In the genomic region with DNA sequence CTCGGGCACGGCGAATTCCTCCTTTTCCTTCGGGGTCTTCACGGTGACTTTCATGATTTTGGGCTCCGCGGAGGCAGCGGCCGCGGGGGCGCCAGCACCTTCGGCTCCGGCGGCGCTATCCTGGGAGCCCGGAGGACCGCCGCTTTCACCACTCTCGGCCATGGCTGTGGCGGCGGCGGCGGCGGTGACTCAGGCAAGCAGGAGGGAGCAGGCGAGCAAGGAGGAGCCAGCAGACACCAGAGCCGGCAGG, we compare ENCODE assay signal across 8 cellular contexts. TPM values are rescaled to one million over a fixed set of nuclear protein-coding genes. Genes with fewer than 3 reads are reported as not detected.
DNase-seq lines count a peak whose midpoint lies in the region; ATAC-seq, FAIRE-seq and TF ChIP-seq lines count a peak whose summit lies in the region.

No MANE protein-coding gene starts in this region.

- H3K9me3 ChIP-seq in Panc1 (ENCODE audit: control insufficient read depth, insufficient read depth, low read depth, low read length), result no peaks in the 10 kb centered on the region
- H3K9me3 ChIP-seq in HepG2 (ENCODE audit: low read length), result no peaks in the 10 kb centered on the region

- WGBS in HepG2 (ENCODE audit: low lambda C conversion rate), result 0% methylated on average over 8 of the region's 26 CpGs

- H3K4me3 ChIP-seq in Panc1 (ENCODE audit: low read depth in 2 of 2, low read length in 2 of 2) (peak overlapping the region; percentile 85 to 92), brain microvascular endothelial cell (ENCODE audit: low read depth, low read length) (peak overlapping the region; percentile 86), HepG2 (replicated peaks in 1 of 3; ENCODE audit: insufficient read depth in 1 of 3, low read depth in 2 of 3, low read length in 3 of 3) (peak overlapping the region; percentile 82 to 99 (median 94))

- TF ChIP-seq POLR2A in HepG2 (IDR thresholded peaks at IDR 0.05; ENCODE audit: insufficient read depth in 1 of 2, low read depth in 2 of 2, low read length in 2 of 2), result no peak

- H3K4me1 Mint-ChIP-seq in stimulated activated effector memory CD8-positive, alpha-beta T cell treated with anti-CD3 and anti-CD28 coated beads, Interleukin-12 subunit alpha, Interleukin-12 subunit beta, amount 100 ng/mL, for 72 hours, result peaks cover 41% of the 10 kb centered on the region

- H3K36me3 ChIP-seq in Panc1 (ENCODE audit: control insufficient read depth, insufficient read depth, low read length) (no peaks in the 10 kb centered on the region; the same call in 1 of the 2 replicates), brain microvascular endothelial cell (replicated peaks) (no peaks in the 10 kb centered on the region), HepG2 (replicated peaks in 1 of 2; ENCODE audit: control insufficient read depth in 1 of 2, insufficient read depth in 2 of 2, low read length in 2 of 2) (no peaks in the 10 kb centered on the region)

- peak overlapping the region; percentile 98 for H3K4me3 Mint-ChIP-seq in stimulated activated effector memory CD8-positive, alpha-beta T cell treated with anti-CD3 and anti-CD28 coated beads, Interleukin-12 subunit alpha, Interleukin-12 subunit beta, amount 100 ng/mL, for 72 hours

- ATAC-seq in GM18517 (IDR thresholded peaks at IDR 0.05; ENCODE audit: unreplicated experiment) (peak; percentile 58), HG03025 (IDR thresholded peaks at IDR 0.05; ENCODE audit: low FRiP score, unreplicated experiment) (peak; percentile 38), Panc1 (peak; percentile 90), HepG2 (peak; percentile 82)
- peak; percentile 84 for ATAC-seq in stimulated activated effector memory CD8-positive, alpha-beta T cell treated with anti-CD3 and anti-CD28 coated beads, Interleukin-12 subunit alpha, Interleukin-12 subunit beta, amount 100 ng/mL, for 72 hours

- H3K4me2 ChIP-seq in HepG2 (ENCODE audit: low read depth, low read length), result peak overlapping the region; percentile 87

- in situ Hi-C loops in Panc1 (cut with HindIII; ENCODE audit: low pct_unique_long_range_greater_than_20kb, low sequenced_read_pairs), result no loop called here
- in situ Hi-C loops in brain microvascular endothelial cell (cut with HindIII; ENCODE audit: low pct_ligation_motif_present, low sequenced_read_pairs), result no loop called here
- in situ Hi-C loops in HepG2 (cut with HindIII; ENCODE audit: extremely low pct_ligation_motif_present, low pct_unique_long_range_greater_than_20kb), result no loop called here

- TF ChIP-seq RAD21 in HepG2 (CRISPR knock-in tag; IDR thresholded peaks at IDR 0.05), result no peak

- intact Hi-C loops in Panc1 (cut with micrococcal nuclease; ENCODE audit: unreplicated experiment) (no loop called here), HepG2 (cut with micrococcal nuclease; ENCODE audit: unreplicated experiment) (loop anchor here (5.0 kb wide), 1 partner anchor 45 kb away; no protein-coding TSS in a partner anchor)

- H2AFZ ChIP-seq in HepG2 (ENCODE audit: low read length), result no peak overlapping the region

- peaks cover 57% of the 10 kb centered on the region for H3K36me3 Mint-ChIP-seq in stimulated activated effector memory CD8-positive, alpha-beta T cell treated with anti-CD3 and anti-CD28 coated beads, Interleukin-12 subunit alpha, Interleukin-12 subunit beta, amount 100 ng/mL, for 72 hours

- H3K27ac Mint-ChIP-seq in stimulated activated effector memory CD8-positive, alpha-beta T cell treated with anti-CD3 and anti-CD28 coated beads, Interleukin-12 subunit alpha, Interleukin-12 subunit beta, amount 100 ng/mL, for 72 hours, result peak overlapping the region; percentile 100

- peak overlapping the region; percentile 95 for H3K9ac ChIP-seq in HepG2 (ENCODE audit: insufficient read depth, low read depth, low read length)

- no peak for TF ChIP-seq CTCF in Panc1 (IDR thresholded peaks at IDR 0.05)
- no peak for TF ChIP-seq CTCF in brain microvascular endothelial cell (IDR thresholded peaks at IDR 0.05; ENCODE audit: low read depth, low read length, missing control alignments)
- TF ChIP-seq CTCF in HepG2 (CRISPR knock-in tag; IDR thresholded peaks at IDR 0.05), result no peak

- TF ChIP-seq EP300 in HepG2 (IDR thresholded peaks at IDR 0.05; ENCODE audit: low read depth in 2 of 2, low read length in 2 of 2) (no peak), HepG2 (CRISPR knock-in tag; IDR thresholded peaks at IDR 0.05; ENCODE audit: borderline replicate concordance) (no peak)

- H3K79me2 ChIP-seq in HepG2 (ENCODE audit: insufficient read depth, low read length), result peaks cover 53% of the 10 kb centered on the region

- no peaks in the 10 kb centered on the region for H3K9me3 Mint-ChIP-seq in stimulated activated effector memory CD8-positive, alpha-beta T cell treated with anti-CD3 and anti-CD28 coated beads, Interleukin-12 subunit alpha, Interleukin-12 subunit beta, amount 100 ng/mL, for 72 hours

- H3K4me1 ChIP-seq in Panc1 (ENCODE audit: control insufficient read depth, insufficient read depth, low read length), result peaks cover 10% of the 10 kb centered on the region
- H3K4me1 ChIP-seq in HepG2 (ENCODE audit: insufficient read depth, low read length), result peaks cover 42% of the 10 kb centered on the region

- CTCF ChIA-PET in Panc1 (lab: Charles Lee), result no interaction called here
- CTCF ChIA-PET in HepG2 (lab: Yijun Ruan, JAX; ENCODE audit: low intra/inter-chr PET ratio, low total read pairs), result no interaction called here

- H3K27me3 ChIP-seq in Panc1 (ENCODE audit: control insufficient read depth, insufficient read depth, low read length) (no peaks in the 10 kb centered on the region), brain microvascular endothelial cell (replicated peaks) (no peaks in the 10 kb centered on the region), HepG2 (ENCODE audit: control insufficient read depth in 1 of 2, insufficient read depth in 2 of 2, low read length in 2 of 2) (no peaks in the 10 kb centered on the region)

- FAIRE-seq in HepG2 (lab: Jason Lieb, UNC), result no peak

- H3K27ac ChIP-seq in Panc1 (ENCODE audit: low read length), result peak overlapping the region; percentile 78
- H3K27ac ChIP-seq in brain microvascular endothelial cell, result peak overlapping the region; percentile 100
- peak overlapping the region; percentile 99 for H3K27ac ChIP-seq in HepG2 (ENCODE audit: extremely low read length, insufficient read depth, low read length)

- H4K20me1 ChIP-seq in HepG2 (ENCODE audit: insufficient read depth, low read length), result peaks cover 38% of the 10 kb centered on the region

- POLR2A ChIA-PET in Panc1 (lab: Charles Lee), result interaction anchor here (1.0 kb wide), 1 partner anchor 240 kb away, joined by 3 read pairs; no protein-coding TSS in a partner anchor
- POLR2A ChIA-PET in HepG2 (lab: Yijun Ruan, JAX), result interaction anchor here (0.7 to 2.4 kb wide), 8 partner anchors 9 to 487 kb away, joined by 3 to 13 read pairs (median 4); partner anchors contain the start of gene IDNK

- DNase-seq in 8988T, result peak; percentile 59
- peak; percentile 8 for DNase-seq in Panc1 (ENCODE audit: low read depth, low spot score)
- DNase-seq in brain microvascular endothelial cell, result peak; percentile 75
- DNase-seq in HepG2 (ENCODE audit: low spot score), result no peak
- no peak for DNase-seq in stimulated activated effector memory CD8-positive, alpha-beta T cell treated with anti-CD3 and anti-CD28 coated beads, Interleukin-12 subunit alpha, Interleukin-12 subunit beta, amount 100 ng/mL, for 72 hours (ENCODE audit: low spot score in 2 of 2)
- no peak for DNase-seq in occipital lobe (lab: John Stamatoyannopoulos, UW)

- BruUV-seq in Panc1 (replicated peaks; lab: Mats Ljungman, UMichigan) (no TSS peak), HepG2 (replicated peaks; lab: Mats Ljungman, UMichigan) (TSS peak; percentile 60)

TF ChIP-seq in HepG2, 621 proteins besides CTCF, POLR2A, EP300 and RAD21 (continues in another document):
- TF ChIP-seq NFIC (IDR thresholded peaks at IDR 0.05; ENCODE audit: low read length) (no peak), ZBTB1 (CRISPR knock-in tag; IDR thresholded peaks at IDR 0.05; ENCODE audit: borderline replicate concordance) (no peak), NFIB (CRISPR knock-in tag; IDR thresholded peaks at IDR 0.05; ENCODE audit: borderline replicate concordance) (peak; percentile 16; the same call in 1 of the 2 replicates), ZNF704 (CRISPR knock-in tag; IDR thresholded peaks at IDR 0.05; ENCODE audit: borderline replicate concordance) (no peak)

RNA-seq across cellular contexts. Expression of gene UBQLN1, which starts 0.3 kb away (rescaled TPM):
- total RNA-seq in Panc1 (2021; ENCODE audit: unreplicated experiment) (92.8 TPM), HepG2 (2016; rRNA removed; fragmentation: Illumina TruSeq; extraction: Trizol) (83.8 and 99.6 TPM in 2 replicates), occipital lobe (265 TPM)
- polyA plus RNA-seq in Panc1 (2012; ENCODE audit: insufficient read length), result 75.0 TPM
- 108 and 112 TPM in 2 replicates for total RNA-seq in HepG2 (2016; cell fraction: cytosol; rRNA removed; fragmentation: Illumina TruSeq; extraction: Trizol; ENCODE audit: low read depth)
- total RNA-seq in HepG2 (2016; cell fraction: insoluble cytoplasmic fraction; rRNA removed; fragmentation: Illumina TruSeq; extraction: Trizol), result 84.3 and 103 TPM in 2 replicates
- total RNA-seq in HepG2 (2016; cell fraction: membrane; rRNA removed; fragmentation: Illumina TruSeq; extraction: Trizol), result 88.3 and 91.3 TPM in 2 replicates
- 67.3 and 76.3 TPM in 2 replicates for total RNA-seq in HepG2 (2016; cell fraction: nucleus; rRNA removed; fragmentation: Illumina TruSeq; extraction: Trizol)
- 78.1 and 85.7 TPM in 2 replicates for polyA plus RNA-seq in HepG2 (2011; rRNA removed)
- 41.6 and 51.6 TPM in 2 replicates for polyA plus RNA-seq in HepG2 (2011; cell fraction: cytosol; rRNA removed)
- 37.0 and 39.5 TPM in 2 replicates for polyA plus RNA-seq in HepG2 (2011; cell fraction: nucleus; rRNA removed)
- 61.9 and 66.8 TPM in 2 replicates for polyA plus RNA-seq in HepG2 (2012)
- 9.8 and 12.9 TPM in 2 replicates for polyA plus RNA-seq in HepG2 (2016; cell fraction: cytosol; fragmentation: Illumina TruSeq; extraction: Trizol; ENCODE audit: low read depth)
- 96.5 and 97.5 TPM in 2 replicates for polyA plus RNA-seq in HepG2 (2016; cell fraction: insoluble cytoplasmic fraction; fragmentation: Illumina TruSeq; extraction: Trizol; ENCODE audit: low read depth)
- 29.4 and 30.1 TPM in 2 replicates for polyA plus RNA-seq in HepG2 (2016; cell fraction: membrane; fragmentation: Illumina TruSeq; extraction: Trizol; ENCODE audit: low read depth)
- polyA plus RNA-seq in HepG2 (2016; cell fraction: nucleus; fragmentation: Illumina TruSeq; extraction: Trizol; ENCODE audit: insufficient read depth, low read depth), result 54.4 and 58.0 TPM in 2 replicates
- 138 and 314 TPM in 2 replicates for polyA minus RNA-seq in HepG2 (2011; rRNA and poly(A)+ RNA removed; ENCODE audit: low replicate concordance)
- 92.2 and 96.8 TPM in 2 replicates for polyA minus RNA-seq in HepG2 (2011; cell fraction: cytosol; rRNA and poly(A)+ RNA removed)
- polyA minus RNA-seq in HepG2 (2011; cell fraction: nucleus; rRNA and poly(A)+ RNA removed), result 133 and 151 TPM in 2 replicates

Comparison
In these comparisons a context has a peak if more than half of its experiments do, and no peak if none do; other contexts are left out.
1. DNase-seq: peak in 8988T (single experiment), Panc1 (single experiment) and brain microvascular endothelial cell (single experiment); none in HepG2 (single experiment), stimulated activated effector memory CD8-positive, alpha-beta T cell treated with anti-CD3 and anti-CD28 coated beads, Interleukin-12 subunit alpha, Interleukin-12 subunit beta, amount 100 ng/mL, for 72 hours (0 of 2) and occipital lobe (single experiment).
2. ATAC-seq: peak in every context shown above with its lines; median percentile 90 in Panc1; 84 in stimulated activated effector memory CD8-positive, alpha-beta T cell treated with anti-CD3 and anti-CD28 coated beads, Interleukin-12 subunit alpha, Interleukin-12 subunit beta, amount 100 ng/mL, for 72 hours; 82 in HepG2; 58 in GM18517; 38 in HG03025.
3. Peak in every context shown above with its lines, with median percentiles within 50 percentile points of each other: H3K27ac ChIP-seq and H3K4me3 ChIP-seq.